19 cellular contexts compared by ENCODE assay signal in the genomic region with DNA sequence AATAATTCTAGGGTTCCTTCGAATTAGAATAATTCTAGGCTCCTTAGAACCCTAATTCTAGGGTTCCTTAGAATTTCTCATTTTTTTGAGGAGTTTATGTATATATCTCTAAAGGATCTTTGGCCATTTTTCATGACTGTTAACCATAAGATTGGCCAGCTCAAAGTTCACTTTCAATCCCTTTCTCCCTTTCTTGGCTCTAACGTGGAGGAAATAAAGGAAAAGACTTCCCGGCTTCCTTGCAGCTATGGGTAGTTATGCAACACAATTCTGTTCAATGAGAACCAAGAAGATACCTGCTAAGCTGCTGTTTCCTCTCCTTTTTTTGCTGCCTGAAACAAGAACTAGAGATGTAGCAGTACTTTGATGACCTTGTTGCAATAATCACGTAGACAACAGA. TPM values are rescaled to one million over a fixed set of nuclear protein-coding genes. Genes with fewer than 3 reads are reported as not detected.
DNase-seq lines count a peak whose midpoint lies in the region; FAIRE-seq and TF ChIP-seq lines count a peak whose summit lies in the region.
"Had no signal": no experiment of that assay in that cellular context is flagged by ENCODE, and none has a peak within 500 bp of the region (broad histone marks: within the 10 kb centered on the region; RNA-seq: fewer than 3 reads in every experiment).

No MANE protein-coding gene starts in this region.

- no peaks in the 10 kb centered on the region for H3K27me3 Mint-ChIP-seq in endodermal cell (ENCODE audit: insufficient read depth)
- H3K27me3 Mint-ChIP-seq: CD4-positive, alpha-beta memory T cell had no signal

- H3K4me3 ChIP-seq in NB4 (ENCODE audit: low read depth, low read length) = no peak overlapping the region
- peak overlapping the region; percentile 32 for H3K4me3 ChIP-seq in endodermal cell (ENCODE audit: low read length)
- H3K4me3 ChIP-seq in small intestine (ENCODE audit: low read depth in 1 of 2, low read length in 2 of 2) = no peak overlapping the region
- H3K4me3 ChIP-seq: GM23338, HAP-1 had no signal

- no peak for FAIRE-seq in small intestine (lab: Jason Lieb, UNC)
- FAIRE-seq: GM12891, GM18507, H54 had no signal

- H3K4me1 ChIP-seq in endodermal cell (ENCODE audit: control insufficient read depth, insufficient read depth, low read length) (peaks cover 4% of the 10 kb centered on the region), small intestine (ENCODE audit: control insufficient read depth in 2 of 2, insufficient read depth in 1 of 2, low read depth in 1 of 2, low read length in 1 of 2) (no peaks in the 10 kb centered on the region)

- H3K36me3 ChIP-seq in endodermal cell (ENCODE audit: control insufficient read depth, insufficient read depth, low read length) (peaks cover 88% of the 10 kb centered on the region), small intestine (ENCODE audit: control insufficient read depth in 2 of 2, insufficient read depth in 2 of 2, low read length in 2 of 2) (peaks cover 2 to 5% of the 10 kb centered on the region in 2 donors)
- H3K36me3 ChIP-seq: HAP-1 had no signal

- peaks cover 50% of the 10 kb centered on the region for H3K36me3 Mint-ChIP-seq in endodermal cell (ENCODE audit: low read depth)

- DNase-seq in NB4 (ENCODE audit: low read depth) (peak; percentile 1), endodermal cell (no peak), small intestine (peak; percentile 27), mesenteric fat pad (ENCODE audit: low spot score) (no peak), NCI-H1436 treated with DMSO at 0.1 percent for 48 hours (lab: John Stamatoyannopoulos, UW) (no peak)
- DNase-seq: C1 segment of cervical spinal cord; Calu3; CD4-positive, alpha-beta memory T cell; COR-L47; DMS53; DMS79 treated with DMSO at 0.1 percent for 48 hours; GF-D8; HFFc6 had no signal

- no peaks in the 10 kb centered on the region for H3K27me3 ChIP-seq in endodermal cell (ENCODE audit: control insufficient read depth, insufficient read depth, low read length, poor library complexity, severe bottlenecking)
- H3K27me3 ChIP-seq in small intestine (ENCODE audit: control insufficient read depth in 2 of 2, insufficient read depth in 2 of 2, low read length in 2 of 2) = no peaks in the 10 kb centered on the region

- no peak for TF ChIP-seq RAD21 in Ishikawa (IDR thresholded peaks at IDR 0.05; ENCODE audit: low read depth)

- H3K27ac ChIP-seq in endodermal cell (ENCODE audit: low read depth, low read length) (no peak overlapping the region), small intestine (ENCODE audit: low read depth in 1 of 2, low read length in 1 of 2) (no peak overlapping the region)

- H3K9me3 ChIP-seq in endodermal cell (ENCODE audit: control insufficient read depth, low read length) = peaks cover 37% of the 10 kb centered on the region
- no peaks in the 10 kb centered on the region for H3K9me3 ChIP-seq in small intestine (ENCODE audit: control insufficient read depth, low read depth)
- H3K9me3 ChIP-seq: HAP-1 had no signal

- H3K9me3 Mint-ChIP-seq in endodermal cell = peaks cover 9% of the 10 kb centered on the region

- TF ChIP-seq EP300 in Ishikawa (IDR thresholded peaks at IDR 0.05; ENCODE audit: borderline replicate concordance) = no peak

- TF ChIP-seq POLR2A in NB4 (IDR thresholded peaks at IDR 0.05; ENCODE audit: extremely low read depth, insufficient read length) = no peak

- H3K4me1 Mint-ChIP-seq in endodermal cell = no peaks in the 10 kb centered on the region
- H3K4me1 Mint-ChIP-seq: GM23338 had no signal

- 90 to 100% methylated on average over 2 to 3 of the region's 4 CpGs for WGBS in endodermal cell (ENCODE audit: insufficient coverage in 1 of 2, insufficient read length in 1 of 2), 2 experiments
- WGBS in small intestine, 3 donors = 82 to 86% (median 85%) methylated on average over 4 of the region's 4 CpGs

- no peak overlapping the region for H3K9ac ChIP-seq in endodermal cell (ENCODE audit: extremely low read depth, low read length, poor library complexity, severe bottlenecking)

- H3K27ac Mint-ChIP-seq in endodermal cell = no peak overlapping the region
- H3K27ac Mint-ChIP-seq: CD4-positive, alpha-beta memory T cell; GM23338; HFFc6 had no signal

- TF ChIP-seq CTCF in NB4 (IDR thresholded peaks at IDR 0.05; ENCODE audit: low read depth, low read length) (no peak), endodermal cell (conservative IDR thresholded peaks at IDR 0.05) (no peak)

- H3K4me3 Mint-ChIP-seq in endodermal cell = no peak overlapping the region
- H3K4me3 Mint-ChIP-seq: CD4-positive, alpha-beta memory T cell; GM23338; HFFc6 had no signal

TF ChIP-seq in Ishikawa, 13 proteins besides CTCF, POLR2A, EP300 and RAD21:
- TF ChIP-seq CEBPB (IDR thresholded peaks at IDR 0.05) (0 out of 2 replicates have a peak, but pooled peaks have one; percentile 17), CREB1 (IDR thresholded peaks at IDR 0.05; ENCODE audit: low read depth) (no peak)

RNA-seq across cellular contexts. Expression of a gene that starts 27.2 kb away (rescaled TPM):
- 10 to 100 TPM; 41.2 to 47.0 TPM for total RNA-seq in endodermal cell
- 28.2 TPM for polyA plus RNA-seq in endodermal cell (2013, experiment 1 of 2)
- polyA plus RNA-seq in endodermal cell (2013, experiment 2 of 2) = 29.4 TPM
- polyA plus RNA-seq in small intestine = 10 to 100 TPM; 17.8 to 32.1 (median 19.0) TPM
- total RNA-seq in mesenteric fat pad = 18.0 TPM

Comparison
In these comparisons a context has a peak if more than half of its experiments do, and no peak if none do; other contexts are left out.
1. DNase-seq: peak in NB4 (single experiment) and small intestine (single experiment); none in endodermal cell (single experiment), mesenteric fat pad (single experiment) and NCI-H1436 treated with DMSO at 0.1 percent for 48 hours (single experiment).